In the genomic region with DNA sequence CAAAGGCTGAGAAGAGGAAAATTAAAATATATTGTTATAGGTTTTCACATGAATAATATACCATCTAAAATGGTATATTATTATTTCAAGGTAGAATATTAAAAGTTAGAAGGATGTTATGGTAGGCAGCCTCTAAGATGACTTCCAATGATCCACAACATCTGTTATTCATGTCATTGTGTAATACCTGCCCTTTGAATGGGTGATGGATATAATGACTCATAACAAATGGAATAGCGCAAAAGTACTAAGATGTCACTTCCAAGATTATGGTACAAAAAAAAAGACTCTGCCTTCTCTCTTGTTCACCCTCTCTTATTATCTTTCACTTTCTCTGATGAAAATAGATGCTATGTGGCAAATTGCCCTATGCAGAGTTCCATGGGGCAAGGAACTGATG, we compare ENCODE assay signal across 20 cellular contexts. TPM values are rescaled to one million over a fixed set of nuclear protein-coding genes. Genes with fewer than 3 reads are reported as not detected.
DNase-seq lines count a peak whose midpoint lies in the region; ATAC-seq, FAIRE-seq and TF ChIP-seq lines count a peak whose summit lies in the region.
"Had no signal": no experiment of that assay in that cellular context is flagged by ENCODE, and none has a peak within 500 bp of the region (broad histone marks: within the 10 kb centered on the region; RNA-seq: fewer than 3 reads in every experiment).

No MANE protein-coding gene starts in this region.

- no peaks in the 10 kb centered on the region for H3K27me3 ChIP-seq in astrocyte (ENCODE audit: insufficient read depth, low read length)

- H3K27ac Mint-ChIP-seq in astrocyte (ENCODE audit: unreplicated experiment), result no peak overlapping the region
- H3K27ac Mint-ChIP-seq: CD4-positive, CD25-positive, alpha-beta regulatory T cell; GM23338 had no signal

- POLR2A ChIA-PET in HEK293 (lab: Yijun Ruan, JAX), result no interaction called here

- DNase-seq in astrocyte (ENCODE audit: low read depth) (no peak), kidney tubule cell (ENCODE audit: low spot score) (peak; percentile 3), DMS 273 (lab: John Stamatoyannopoulos, UW; ENCODE audit: unreplicated experiment) (no peak), DMS114 treated with DMSO at 0.1 percent for 48 hours (lab: John Stamatoyannopoulos, UW; ENCODE audit: unreplicated experiment) (no peak)
- DNase-seq: ACHN; CD4-positive, CD25-positive, alpha-beta regulatory T cell; DMS153; DMS79 treated with DMSO at 0.1 percent for 48 hours; EL; H7 had no signal

- no peak overlapping the region for H3K9ac ChIP-seq in astrocyte (ENCODE audit: low read length)
- H3K9ac ChIP-seq: BLaER1 treated with 17β-estradiol and CSF1 and Interleukin-3, amounts not matched to agents 10 nM and 100 nM had no signal

- no peak overlapping the region for H3K4me3 Mint-ChIP-seq in astrocyte (ENCODE audit: unreplicated experiment)
- H3K4me3 Mint-ChIP-seq: CD4-positive, CD25-positive, alpha-beta regulatory T cell; GM23338 had no signal

- H3K4me1 ChIP-seq in HEK293 (ENCODE audit: control insufficient read depth, insufficient read depth, low read length) (no peaks in the 10 kb centered on the region), astrocyte (ENCODE audit: insufficient read depth, low read length) (no peaks in the 10 kb centered on the region)
- H3K4me1 ChIP-seq: BLaER1 treated with 17β-estradiol and CSF1 and Interleukin-3, amounts not matched to agents 10 nM and 100 nM had no signal

- peak; percentile 56 for FAIRE-seq in astrocyte (lab: Jason Lieb, UNC)
- FAIRE-seq: G401.6, K562 had no signal

- no peak for TF ChIP-seq CTCF in HEK293 (tag by site-specific recombination; IDR thresholded peaks at IDR 0.05)
- no peak for TF ChIP-seq CTCF in astrocyte (IDR thresholded peaks at IDR 0.05; ENCODE audit: insufficient read depth, low read depth, low read length)

- H3K4me3 ChIP-seq in HEK293 (ENCODE audit: low read depth, low read length) (no peak overlapping the region), astrocyte (ENCODE audit: insufficient read depth, low read depth, low read length) (no peak overlapping the region)
- H3K4me3 ChIP-seq: BLaER1 treated with 17β-estradiol and CSF1 and Interleukin-3, amounts not matched to agents 10 nM and 100 nM; GM23338; K562 had no signal

- H3K27ac ChIP-seq in HEK293 (ENCODE audit: extremely low read depth, low read depth, low read length) (no peak overlapping the region), astrocyte (ENCODE audit: low read depth, low read length) (no peak overlapping the region)
- H3K27ac ChIP-seq: BLaER1 treated with 17β-estradiol and CSF1 and Interleukin-3, amounts not matched to agents 10 nM and 100 nM; HL-60 had no signal

- H3K36me3 ChIP-seq in HEK293 (ENCODE audit: control insufficient read depth in 2 of 2, insufficient read depth in 1 of 2, low read length in 2 of 2) (no peaks in the 10 kb centered on the region), astrocyte (ENCODE audit: insufficient read depth, low read length) (no peaks in the 10 kb centered on the region)
- H3K36me3 ChIP-seq: BLaER1 treated with 17β-estradiol and CSF1 and Interleukin-3, amounts not matched to agents 10 nM and 100 nM had no signal

- CTCF ChIA-PET in HEK293 (lab: Yijun Ruan, JAX), result no interaction called here

- H3K4me1 Mint-ChIP-seq in astrocyte (ENCODE audit: low read depth, unreplicated experiment), result no peaks in the 10 kb centered on the region
- H3K4me1 Mint-ChIP-seq: CD4-positive, CD25-positive, alpha-beta regulatory T cell; GM23338 had no signal

- H3K9me3 Mint-ChIP-seq in astrocyte (ENCODE audit: unreplicated experiment), result no peaks in the 10 kb centered on the region
- H3K9me3 Mint-ChIP-seq: CD4-positive, CD25-positive, alpha-beta regulatory T cell had no signal

- H3K27me3 Mint-ChIP-seq in astrocyte (ENCODE audit: low read depth, unreplicated experiment), result no peaks in the 10 kb centered on the region
- H3K27me3 Mint-ChIP-seq: CD4-positive, CD25-positive, alpha-beta regulatory T cell had no signal

- peaks cover 3% of the 10 kb centered on the region for H3K36me3 Mint-ChIP-seq in astrocyte (ENCODE audit: low read depth, unreplicated experiment)
- H3K36me3 Mint-ChIP-seq: CD4-positive, CD25-positive, alpha-beta regulatory T cell had no signal

- H3K4me2 ChIP-seq in astrocyte (ENCODE audit: low read length), result no peak overlapping the region
- H3K4me2 ChIP-seq: BLaER1 treated with 17β-estradiol and CSF1 and Interleukin-3, amounts not matched to agents 10 nM and 100 nM; GM23338 had no signal

- no peaks in the 10 kb centered on the region for H3K79me2 ChIP-seq in astrocyte (ENCODE audit: insufficient read depth, low read length)

- H3K9me3 ChIP-seq in HEK293 (ENCODE audit: control insufficient read depth, insufficient read depth, low read depth, low read length) (no peaks in the 10 kb centered on the region), astrocyte (ENCODE audit: insufficient read depth, low read depth, low read length) (no peaks in the 10 kb centered on the region)

- H2AFZ ChIP-seq in astrocyte (ENCODE audit: low read depth, low read length), result no peak overlapping the region
- H2AFZ ChIP-seq: GM23338 had no signal

- H4K20me1 ChIP-seq in astrocyte (ENCODE audit: insufficient read depth, low read length), result no peaks in the 10 kb centered on the region
- H4K20me1 ChIP-seq: BLaER1 treated with 17β-estradiol and CSF1 and Interleukin-3, amounts not matched to agents 10 nM and 100 nM had no signal

- peak; percentile 35 for ATAC-seq in esophagus mucosa
- ATAC-seq in GM18520 (IDR thresholded peaks at IDR 0.05; ENCODE audit: unreplicated experiment), result no peak
- ATAC-seq in HG02763 (IDR thresholded peaks at IDR 0.05; ENCODE audit: unreplicated experiment), result no peak
- ATAC-seq: GM23338, K562 had no signal

TF ChIP-seq in HEK293, 187 proteins besides CTCF, POLR2A, EP300 and RAD21:
- TF ChIP-seq ZNF248 (tag by site-specific recombination; IDR thresholded peaks at IDR 0.05) (no peak), PRDM1 (tag by site-specific recombination; IDR thresholded peaks at IDR 0.05) (0 out of 2 replicates have a peak, but pooled peaks have one; percentile 11), ZXDB (tag by site-specific recombination; IDR thresholded peaks at IDR 0.05) (no peak), FEZF1 (tag by site-specific recombination; IDR thresholded peaks at IDR 0.05) (no peak)

RNA-seq across cellular contexts. Expression of a gene that starts 57.8 kb away (rescaled TPM):
- total RNA-seq in astrocyte (12.9 and 15.0 TPM in 2 replicates), esophagus mucosa (8.5 TPM)
- total RNA-seq: A172; CD4-positive, CD25-positive, alpha-beta regulatory T cell; K562 had no signal
